In genomic region chr17:17972126-17972951, GRCh38 we compare ENCODE assay signal across 1 cellular context.
TF ChIP-seq lines count a peak whose summit lies in the region.

Gene DRC3 (plus strand): TSS chr17:17972862. CDS start chr17:17977599, 4,737 bp downstream.
Gene TOM1L2 (minus strand): TSS chr17:17972400. CDS start chr17:17972313, 87 bp downstream.

TF ChIP-seq in HepG2, 621 proteins besides CTCF, POLR2A, EP300 and RAD21 (continued from another document):
- 0 out of 2 replicates have a peak, but pooled peaks have one; percentile 40 for TF ChIP-seq HBP1 (CRISPR knock-in tag; IDR thresholded peaks at IDR 0.05; ENCODE audit: low read depth)
- no peak for TF ChIP-seq ZBTB7A (CRISPR knock-in tag; IDR thresholded peaks at IDR 0.05)
- no peak for TF ChIP-seq NFIB (CRISPR knock-in tag; IDR thresholded peaks at IDR 0.05; ENCODE audit: borderline replicate concordance)
- peak; percentile 37; the same call in 1 of the 2 replicates for TF ChIP-seq KDM2A (CRISPR knock-in tag; IDR thresholded peaks at IDR 0.05; ENCODE audit: borderline replicate concordance, low read depth)
- TF ChIP-seq RBFOX2 (IDR thresholded peaks at IDR 0.05; ENCODE audit: low read depth, low read length): peak; percentile 70
- TF ChIP-seq CEBPG (CRISPR knock-in tag; IDR thresholded peaks at IDR 0.05): peak; percentile 67
- TF ChIP-seq PPARG (CRISPR knock-in tag; conservative IDR thresholded peaks at IDR 0.05): peak; percentile 98
- TF ChIP-seq MYPOP (CRISPR knock-in tag; IDR thresholded peaks at IDR 0.05): 0 out of 2 replicates have a peak, but pooled peaks have one; percentile 30
- no peak for TF ChIP-seq RERE (CRISPR knock-in tag; IDR thresholded peaks at IDR 0.05; ENCODE audit: low read depth)
- TF ChIP-seq AHDC1 (CRISPR knock-in tag; IDR thresholded peaks at IDR 0.05; ENCODE audit: borderline replicate concordance): peak; percentile 45; the same call in 1 of the 2 replicates
- peak; percentile 45; the same call in 1 of the 2 replicates for TF ChIP-seq MYC (CRISPR knock-in tag; IDR thresholded peaks at IDR 0.05; ENCODE audit: borderline replicate concordance)
- no peak for TF ChIP-seq CAMTA2 (CRISPR knock-in tag; IDR thresholded peaks at IDR 0.05; ENCODE audit: borderline replicate concordance)
- no peak for TF ChIP-seq ZNF777 (CRISPR knock-in tag; IDR thresholded peaks at IDR 0.05)
- TF ChIP-seq GATAD1 (CRISPR knock-in tag; IDR thresholded peaks at IDR 0.05): peak; percentile 54; the same call in 1 of the 2 replicates
- peak; percentile 98 for TF ChIP-seq CEBPZ (IDR thresholded peaks at IDR 0.05; ENCODE audit: low read length)
- TF ChIP-seq RFX1 (IDR thresholded peaks at IDR 0.05): peak; percentile 89
- TF ChIP-seq NCOA1 (CRISPR knock-in tag; IDR thresholded peaks at IDR 0.05): no peak
- TF ChIP-seq ZNF788 (CRISPR knock-in tag; IDR thresholded peaks at IDR 0.05; ENCODE audit: borderline replicate concordance): peak; percentile 16; the same call in 1 of the 2 replicates
- TF ChIP-seq CREM (IDR thresholded peaks at IDR 0.05): peak; percentile 91
- no peak for TF ChIP-seq CREM (CRISPR knock-in tag; IDR thresholded peaks at IDR 0.05)
